18 cellular contexts compared by ENCODE assay signal in genomic region chr3:90052425-90052950, GRCh38.
"Had no signal": no experiment of that assay in that cellular context is flagged by ENCODE, and none has a peak within 500 bp of the region (broad histone marks: within the 10 kb centered on the region; RNA-seq: fewer than 3 reads in every experiment).

No MANE protein-coding gene starts in this region.

- H3K4me1 Mint-ChIP-seq: activated CD8-positive, alpha-beta memory T cell treated with anti-CD3 and anti-CD28 coated beads, Interleukin-2, amount 10 ng/mL, durations not matched to agents 7 days and 5 days; activated naive CD8-positive, alpha-beta T cell treated with anti-CD3 and anti-CD28 coated beads for 36 hours; activated T-helper 17 cell treated with anti-CD3 and anti-CD28 coated beads, Interleukin-2, amount 50 U/mL, for 72 hours; memory B cell; T-helper 17 cell had no signal

- H3K4me3 ChIP-seq: body of pancreas, colonic mucosa, gastrocnemius medialis, heart right ventricle had no signal

- H3K27me3 Mint-ChIP-seq: activated CD4-positive, alpha-beta memory T cell treated with anti-CD3 and anti-CD28 coated beads for 36 hours; activated CD8-positive, alpha-beta memory T cell treated with anti-CD3 and anti-CD28 coated beads, Interleukin-2, amount 10 ng/mL, durations not matched to agents 7 days and 5 days; activated naive CD8-positive, alpha-beta T cell treated with anti-CD3 and anti-CD28 coated beads for 36 hours; activated T-helper 17 cell treated with anti-CD3 and anti-CD28 coated beads, Interleukin-2, amount 50 U/mL, for 72 hours; memory B cell; natural killer cell treated with Interleukin-12 subunit alpha and Interleukin-12 subunit beta and Interleukin-15 and Interleukin-18, amount 100 ng/mL, for 72 hours; T-helper 17 cell had no signal

- H3K36me3 ChIP-seq: colonic mucosa, gastrocnemius medialis, heart right ventricle had no signal

- H3K4me3 Mint-ChIP-seq: activated CD4-positive, alpha-beta memory T cell treated with anti-CD3 and anti-CD28 coated beads for 36 hours; activated CD8-positive, alpha-beta memory T cell treated with anti-CD3 and anti-CD28 coated beads, Interleukin-2, amount 10 ng/mL, durations not matched to agents 7 days and 5 days; activated naive CD8-positive, alpha-beta T cell treated with anti-CD3 and anti-CD28 coated beads for 36 hours; activated T-helper 17 cell treated with anti-CD3 and anti-CD28 coated beads, Interleukin-2, amount 50 U/mL, for 72 hours; endodermal cell; memory B cell; natural killer cell treated with Interleukin-12 subunit alpha and Interleukin-12 subunit beta and Interleukin-15 and Interleukin-18, amount 100 ng/mL, for 72 hours; T-helper 17 cell had no signal

- H3K9me3 ChIP-seq: body of pancreas, colonic mucosa, gastrocnemius medialis, heart right ventricle had no signal

- H3K4me1 ChIP-seq: body of pancreas, colonic mucosa had no signal

- H3K9me3 Mint-ChIP-seq: activated naive CD8-positive, alpha-beta T cell treated with anti-CD3 and anti-CD28 coated beads for 36 hours; activated T-helper 17 cell treated with anti-CD3 and anti-CD28 coated beads, Interleukin-2, amount 50 U/mL, for 72 hours; memory B cell had no signal

- DNase-seq: activated CD4-positive, alpha-beta memory T cell treated with anti-CD3 and anti-CD28 coated beads for 36 hours; activated CD8-positive, alpha-beta memory T cell treated with anti-CD3 and anti-CD28 coated beads, Interleukin-2, amount 10 ng/mL, durations not matched to agents 7 days and 5 days; activated naive CD4-positive, alpha-beta T cell; activated naive CD8-positive, alpha-beta T cell treated with anti-CD3 and anti-CD28 coated beads for 36 hours; amygdala; body of pancreas; central memory CD4-positive, alpha-beta T cell; colonic mucosa; endodermal cell; gastrocnemius medialis; heart right ventricle; left ventricle myocardium superior; stimulated activated naive CD4-positive, alpha-beta T cell; T-helper 17 cell had no signal

- H3K27me3 ChIP-seq: body of pancreas, colonic mucosa, gastrocnemius medialis, heart right ventricle had no signal

- H3K27ac Mint-ChIP-seq: activated CD4-positive, alpha-beta memory T cell treated with anti-CD3 and anti-CD28 coated beads for 36 hours; activated CD8-positive, alpha-beta memory T cell treated with anti-CD3 and anti-CD28 coated beads, Interleukin-2, amount 10 ng/mL, durations not matched to agents 7 days and 5 days; activated naive CD8-positive, alpha-beta T cell treated with anti-CD3 and anti-CD28 coated beads for 36 hours; activated T-helper 17 cell treated with anti-CD3 and anti-CD28 coated beads, Interleukin-2, amount 50 U/mL, for 72 hours; endodermal cell; memory B cell; natural killer cell treated with Interleukin-12 subunit alpha and Interleukin-12 subunit beta and Interleukin-15 and Interleukin-18, amount 100 ng/mL, for 72 hours; T-helper 17 cell had no signal

- H3K27ac ChIP-seq: body of pancreas, colonic mucosa, epithelial cell of prostate, gastrocnemius medialis, heart right ventricle had no signal

- H3K36me3 Mint-ChIP-seq: activated CD4-positive, alpha-beta memory T cell treated with anti-CD3 and anti-CD28 coated beads for 36 hours; activated CD8-positive, alpha-beta memory T cell treated with anti-CD3 and anti-CD28 coated beads, Interleukin-2, amount 10 ng/mL, durations not matched to agents 7 days and 5 days; activated naive CD8-positive, alpha-beta T cell treated with anti-CD3 and anti-CD28 coated beads for 36 hours; memory B cell had no signal
